In genomic region chr1:185045793-185046441, GRCh38 we compare ENCODE assay signal across 1 cellular context.
TF ChIP-seq lines count a peak whose summit lies in the region.

No MANE protein-coding gene starts in this region.

TF ChIP-seq in HepG2, 621 proteins besides CTCF, POLR2A, EP300 and RAD21 (continued from another document):
- 0 out of 2 replicates have a peak, but pooled peaks have one; percentile 1 for TF ChIP-seq PAXIP1 (CRISPR knock-in tag; conservative IDR thresholded peaks at IDR 0.05)
- TF ChIP-seq HMGXB4 (CRISPR knock-in tag; IDR thresholded peaks at IDR 0.05; ENCODE audit: borderline replicate concordance in 1 of 2, low read depth in 1 of 2): 0 out of 4 replicates have a peak, but pooled peaks of 1 of the 2 experiments have one; percentile 10
- TF ChIP-seq RBAK (CRISPR knock-in tag; IDR thresholded peaks at IDR 0.05): no peak
- peak; percentile 12; the same call in 1 of the 2 replicates for TF ChIP-seq TAF1 (CRISPR knock-in tag; IDR thresholded peaks at IDR 0.05)
- TF ChIP-seq SSRP1 (CRISPR knock-in tag; IDR thresholded peaks at IDR 0.05): no peak
- TF ChIP-seq JUN (CRISPR knock-in tag; IDR thresholded peaks at IDR 0.05): no peak
- 0 out of 2 replicates have a peak, but pooled peaks have one; percentile 19 for TF ChIP-seq NCOA1 (CRISPR knock-in tag; IDR thresholded peaks at IDR 0.05)
- TF ChIP-seq EEA1 (CRISPR knock-in tag; IDR thresholded peaks at IDR 0.05; ENCODE audit: borderline replicate concordance): no peak
- TF ChIP-seq PHF5A (CRISPR knock-in tag; IDR thresholded peaks at IDR 0.05; ENCODE audit: low read depth, unreplicated experiment): no peak
- no peak for TF ChIP-seq ZMYM2 (CRISPR knock-in tag; IDR thresholded peaks at IDR 0.05)
- TF ChIP-seq ZNF317 (CRISPR knock-in tag; IDR thresholded peaks at IDR 0.05): 0 out of 2 replicates have a peak, but pooled peaks have one; percentile 29
- peak; percentile 27; the same call in 1 of the 2 replicates for TF ChIP-seq KDM5A (IDR thresholded peaks at IDR 0.05; ENCODE audit: borderline replicate concordance, low read length)
- TF ChIP-seq ZBTB37 (CRISPR knock-in tag; IDR thresholded peaks at IDR 0.05): no peak
- peak; percentile 1; the same call in 1 of the 2 replicates for TF ChIP-seq ZFX (CRISPR knock-in tag; IDR thresholded peaks at IDR 0.05; ENCODE audit: low read depth)
- TF ChIP-seq FOXA3 (CRISPR knock-in tag; IDR thresholded peaks at IDR 0.05): no peak
- TF ChIP-seq AGO2 (optimal IDR thresholded peaks at IDR 0.05; ENCODE audit: low read depth, low read length): peak; percentile 44
- no peak for TF ChIP-seq RXRB (CRISPR knock-in tag; IDR thresholded peaks at IDR 0.05; ENCODE audit: borderline replicate concordance)
- TF ChIP-seq, protein P1, sequence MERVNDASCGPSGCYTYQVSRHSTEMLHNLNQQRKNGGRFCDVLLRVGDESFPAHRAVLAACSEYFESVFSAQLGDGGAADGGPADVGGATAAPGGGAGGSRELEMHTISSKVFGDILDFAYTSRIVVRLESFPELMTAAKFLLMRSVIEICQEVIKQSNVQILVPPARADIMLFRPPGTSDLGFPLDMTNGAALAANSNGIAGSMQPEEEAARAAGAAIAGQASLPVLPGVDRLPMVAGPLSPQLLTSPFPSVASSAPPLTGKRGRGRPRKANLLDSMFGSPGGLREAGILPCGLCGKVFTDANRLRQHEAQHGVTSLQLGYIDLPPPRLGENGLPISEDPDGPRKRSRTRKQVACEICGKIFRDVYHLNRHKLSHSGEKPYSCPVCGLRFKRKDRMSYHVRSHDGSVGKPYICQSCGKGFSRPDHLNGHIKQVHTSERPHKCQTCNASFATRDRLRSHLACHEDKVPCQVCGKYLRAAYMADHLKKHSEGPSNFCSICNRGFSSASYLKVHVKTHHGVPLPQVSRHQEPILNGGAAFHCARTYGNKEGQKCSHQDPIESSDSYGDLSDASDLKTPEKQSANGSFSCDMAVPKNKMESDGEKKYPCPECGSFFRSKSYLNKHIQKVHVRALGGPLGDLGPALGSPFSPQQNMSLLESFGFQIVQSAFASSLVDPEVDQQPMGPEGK (CRISPR knock-in tag; IDR thresholded peaks at IDR 0.05): peak; percentile 85
- no peak for TF ChIP-seq GLMP (CRISPR knock-in tag; IDR thresholded peaks at IDR 0.05; ENCODE audit: borderline replicate concordance)
- TF ChIP-seq ZNF775 (CRISPR knock-in tag; IDR thresholded peaks at IDR 0.05; ENCODE audit: borderline replicate concordance): no peak
- TF ChIP-seq ARID3A (IDR thresholded peaks at IDR 0.05; ENCODE audit: low read depth, low read length): no peak
- TF ChIP-seq IRF9 (CRISPR knock-in tag; IDR thresholded peaks at IDR 0.05; ENCODE audit: borderline replicate concordance): 0 out of 2 replicates have a peak, but pooled peaks have one; percentile 21
- TF ChIP-seq SRSF1 (optimal IDR thresholded peaks at IDR 0.05; ENCODE audit: low read depth, low read length): peak; percentile 59
- TF ChIP-seq, protein P2, sequence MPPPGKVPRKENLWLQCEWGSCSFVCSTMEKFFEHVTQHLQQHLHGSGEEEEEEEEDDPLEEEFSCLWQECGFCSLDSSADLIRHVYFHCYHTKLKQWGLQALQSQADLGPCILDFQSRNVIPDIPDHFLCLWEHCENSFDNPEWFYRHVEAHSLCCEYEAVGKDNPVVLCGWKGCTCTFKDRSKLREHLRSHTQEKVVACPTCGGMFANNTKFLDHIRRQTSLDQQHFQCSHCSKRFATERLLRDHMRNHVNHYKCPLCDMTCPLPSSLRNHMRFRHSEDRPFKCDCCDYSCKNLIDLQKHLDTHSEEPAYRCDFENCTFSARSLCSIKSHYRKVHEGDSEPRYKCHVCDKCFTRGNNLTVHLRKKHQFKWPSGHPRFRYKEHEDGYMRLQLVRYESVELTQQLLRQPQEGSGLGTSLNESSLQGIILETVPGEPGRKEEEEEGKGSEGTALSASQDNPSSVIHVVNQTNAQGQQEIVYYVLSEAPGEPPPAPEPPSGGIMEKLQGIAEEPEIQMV (CRISPR knock-in tag; IDR thresholded peaks at IDR 0.05; ENCODE audit: low read depth): no peak
- TF ChIP-seq SP4 (CRISPR knock-in tag; IDR thresholded peaks at IDR 0.05): peak; percentile 53; the same call in 1 of the 2 replicates
- peak; percentile 1 for TF ChIP-seq ASH2L (IDR thresholded peaks at IDR 0.05; ENCODE audit: insufficient read length, low read depth, low read length)
- no peak for TF ChIP-seq ZSCAN9 (CRISPR knock-in tag; IDR thresholded peaks at IDR 0.05; ENCODE audit: borderline replicate concordance)
- peak; percentile 7; the same call in 1 of the 2 replicates for TF ChIP-seq KDM2A (CRISPR knock-in tag; IDR thresholded peaks at IDR 0.05; ENCODE audit: borderline replicate concordance, low read depth)
- TF ChIP-seq ZNF430 (CRISPR knock-in tag; IDR thresholded peaks at IDR 0.05): 0 out of 2 replicates have a peak, but pooled peaks have one; percentile 8
- 0 out of 2 replicates have a peak, but pooled peaks have one; percentile 49 for TF ChIP-seq FLYWCH1 (CRISPR knock-in tag; IDR thresholded peaks at IDR 0.05)
